In the genomic region with DNA sequence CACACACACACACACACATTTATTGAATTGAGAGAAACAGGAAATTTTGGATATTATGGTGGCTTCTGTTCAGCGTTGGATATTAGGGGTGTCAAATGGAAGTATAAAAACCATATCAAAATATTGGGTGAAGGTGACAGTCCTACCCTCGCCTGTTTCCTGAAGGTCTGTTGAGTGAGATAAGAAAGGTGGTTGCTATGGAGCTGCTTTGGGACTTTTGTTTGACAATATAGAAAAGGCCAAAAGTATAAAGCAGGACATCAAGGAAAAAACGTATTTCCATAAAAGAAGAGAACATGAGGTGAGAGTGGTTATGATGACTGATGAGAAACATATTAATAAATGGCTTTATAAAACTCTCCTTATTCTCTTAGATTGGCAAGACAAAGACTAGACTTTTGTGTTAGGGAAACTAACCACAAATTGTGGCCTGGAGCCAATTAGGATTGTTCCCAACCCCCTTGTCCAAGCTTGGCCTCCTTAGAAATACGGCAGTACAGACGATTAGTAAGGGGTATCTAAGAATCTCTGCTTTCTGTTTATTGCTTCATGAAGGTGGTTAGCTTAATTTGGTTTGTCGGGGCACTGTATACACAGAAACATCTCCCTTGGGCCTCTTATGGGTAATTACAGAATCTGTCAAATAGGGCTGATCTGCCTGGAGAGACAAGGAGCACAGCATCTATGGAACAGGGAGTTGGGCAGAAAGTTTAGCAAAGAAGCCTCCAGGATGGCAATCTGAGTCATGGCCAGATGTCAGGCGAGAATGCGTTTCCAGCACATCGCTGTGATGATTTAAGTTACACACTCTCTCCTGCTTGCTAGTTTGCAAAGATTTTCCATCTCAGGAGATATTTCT, we compare ENCODE assay signal across 1 cellular context.
TF ChIP-seq lines count a peak whose summit lies in the region.

No MANE protein-coding gene starts in this region.

TF ChIP-seq in endothelial cell of umbilical vein, 7 proteins besides CTCF, POLR2A, EP300 and RAD21 (continued from another document):
- TF ChIP-seq, protein P1, sequence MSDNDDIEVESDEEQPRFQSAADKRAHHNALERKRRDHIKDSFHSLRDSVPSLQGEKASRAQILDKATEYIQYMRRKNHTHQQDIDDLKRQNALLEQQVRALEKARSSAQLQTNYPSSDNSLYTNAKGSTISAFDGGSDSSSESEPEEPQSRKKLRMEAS (IDR thresholded peaks at IDR 0.05; ENCODE audit: insufficient read depth, insufficient read length) = no peak
- TF ChIP-seq FOS (IDR thresholded peaks at IDR 0.05; ENCODE audit: borderline replicate concordance, insufficient read depth, low read length) = no peak
- no peak for TF ChIP-seq POLR2AphosphoS5 (IDR thresholded peaks at IDR 0.05; ENCODE audit: insufficient read depth, low read depth, low read length)
- TF ChIP-seq JUN (IDR thresholded peaks at IDR 0.05; ENCODE audit: borderline replicate concordance, insufficient read depth, insufficient read length, low read depth) = no peak
- TF ChIP-seq MYC (IDR thresholded peaks at IDR 0.05; ENCODE audit: low read depth, low read length) = no peak
- no peak for TF ChIP-seq EZH2 (IDR thresholded peaks at IDR 0.05; ENCODE audit: borderline replicate concordance, low read depth, low read length, severe bottlenecking)
